Comparison of ENCODE assay signal across 12 cellular contexts in genomic region chr7:141960687-141961422, GRCh38. TPM values are rescaled to one million over a fixed set of nuclear protein-coding genes. Genes with fewer than 3 reads are reported as not detected.
DNase-seq lines count a peak whose midpoint lies in the region; ATAC-seq lines count a peak whose summit lies in the region.
"Had no signal": no experiment of that assay in that cellular context is flagged by ENCODE, and none has a peak within 500 bp of the region (broad histone marks: within the 10 kb centered on the region; RNA-seq: fewer than 3 reads in every experiment).

No MANE protein-coding gene starts in this region.

- in situ Hi-C loops in G401 (cut with HindIII; ENCODE audit: low sequenced_read_pairs), result no loop called here

- DNase-seq in globus pallidus (ENCODE audit: low spot score) (peak; percentile 53), G401 (ENCODE audit: low spot score) (no peak), ureter (ENCODE audit: low spot score) (no peak)
- no peak for DNase-seq in stimulated activated CD4-positive, alpha-beta T cell treated with anti-CD3 and anti-CD28 coated beads, Interleukin-15, amount 100 ng/mL, for 24 hours
- DNase-seq in activated CD4-positive, CD25-positive, alpha-beta regulatory T cell treated with anti-CD3 and anti-CD28 coated beads, Interleukin-2, amount 50 U/mL, for 72 hours, result no peak
- DNase-seq: CD8-positive, alpha-beta memory T cell had no signal

- ATAC-seq in GM18499 (IDR thresholded peaks at IDR 0.05; ENCODE audit: insufficient read depth, unreplicated experiment) (peak; percentile 99), GM21529 (IDR thresholded peaks at IDR 0.05; ENCODE audit: unreplicated experiment) (peak; percentile 92), HG03469 (IDR thresholded peaks at IDR 0.05; ENCODE audit: unreplicated experiment) (peak; percentile 91)
- ATAC-seq: left lobe of liver had no signal

RNA-seq across cellular contexts. Expression of gene TAS2R38, which starts 12.7 kb away (rescaled TPM):
- not detected in 2 replicates for total RNA-seq in G401 (2014; rRNA removed; shearing (Covaris generic))
- total RNA-seq in ureter, result not detected
- total RNA-seq: cardiac septum; CD8-positive, alpha-beta memory T cell; left lobe of liver; SJSA1 had no signal

RNA-seq across cellular contexts. Expression of gene CLEC5A, which starts 14.1 kb away (rescaled TPM):
- total RNA-seq in G401 (2014; rRNA removed; shearing (Covaris generic)), result not detected in 2 replicates
- 2.8 TPM for total RNA-seq in ureter
- total RNA-seq: SJSA1 had no signal

RNA-seq across cellular contexts. Expression of gene MGAM, which starts 34.8 kb away (rescaled TPM):
- total RNA-seq in G401 (2014; rRNA removed; shearing (Covaris generic)), result not detected in 2 replicates
- 0.47 TPM for total RNA-seq in ureter
- total RNA-seq: CD8-positive, alpha-beta memory T cell; SJSA1 had no signal

RNA-seq across cellular contexts. Expression of gene OR9A4, which starts 44.7 kb away (rescaled TPM):
- total RNA-seq in G401 (2014; rRNA removed; shearing (Covaris generic)), result not detected in 2 replicates
- total RNA-seq in ureter, result not detected
- total RNA-seq: cardiac septum; CD8-positive, alpha-beta memory T cell; left lobe of liver; SJSA1 had no signal
